In genomic region chr3:127809211-127809610, GRCh38 we compare ENCODE assay signal across 18 cellular contexts. TPM values are rescaled to one million over a fixed set of nuclear protein-coding genes. Genes with fewer than 3 reads are reported as not detected.
DNase-seq lines count a peak whose midpoint lies in the region; ATAC-seq, FAIRE-seq and TF ChIP-seq lines count a peak whose summit lies in the region.
"Had no signal": no experiment of that assay in that cellular context is flagged by ENCODE, and none has a peak within 500 bp of the region (broad histone marks: within the 10 kb centered on the region; RNA-seq: fewer than 3 reads in every experiment).

No MANE protein-coding gene starts in this region.

- H3K4me2 ChIP-seq in GM12878 (ENCODE audit: control insufficient read depth, insufficient read depth) = no peak overlapping the region

- no peak overlapping the region for H3K9ac ChIP-seq in GM12878 (ENCODE audit: control insufficient read depth, insufficient read depth, low read length)

- no peaks in the 10 kb centered on the region for H3K27me3 Mint-ChIP-seq in activated B cell treated with CpG ODN at 0.5 μM for 24 hours

- CTCF ChIA-PET in activated B cell treated with CpG ODN at 0.5 μM for 24 hours (lab: Charles Lee) (no interaction called here), GM12878 (lab: Yijun Ruan, JAX) (interaction anchor here (0.7 to 1.1 kb wide), 2 partner anchors 15 to 73 kb away, joined by 3 to 4 read pairs; no protein-coding TSS in a partner anchor)

- H2AFZ ChIP-seq in GM12878 (ENCODE audit: control insufficient read depth, low read depth, low read length) = no peak overlapping the region

- DNase-seq in activated B cell treated with CpG ODN at 0.5 μM for 24 hours (no peak), GM12878 (ENCODE audit: low read depth, low spot score) (no peak), mesenteric fat pad (ENCODE audit: low spot score) (peak; percentile 24), ureter (ENCODE audit: low spot score) (peak; percentile 22), RKO (ENCODE audit: low spot score) (no peak), NOMO-1 treated with dmso at 0.1 percent for 144 hours (lab: John Stamatoyannopoulos, UW; ENCODE audit: unreplicated experiment) (no peak)
- no peak for DNase-seq in stimulated activated CD4-positive, alpha-beta T cell treated with anti-CD3 and anti-CD28 coated beads, Interleukin-4, amount 100 ng/mL, for 24 hours
- DNase-seq: Calu3; CD4-positive, alpha-beta memory T cell; COR-L47; DMS53; DMS79 treated with DMSO at 0.1 percent for 48 hours; GF-D8; GOT3; HFFc6 had no signal

- 100% methylated on average over 1 of the region's 1 CpG for WGBS in GM12878 (ENCODE audit: insufficient coverage, insufficient replicate concordance, low lambda C conversion rate, missing lambda C conversion rate)

- peaks cover 5% of the 10 kb centered on the region; the same call in 1 of the 3 replicates for H3K9me3 ChIP-seq in GM12878 (replicated peaks; ENCODE audit: control insufficient read depth, insufficient read depth, low read length)
- H3K9me3 ChIP-seq: HAP-1 had no signal

- RAD21 ChIA-PET in GM12878 (lab: Charles Lee; ENCODE audit: unreplicated experiment) = interaction anchor here (0.9 to 2.2 kb wide), 4 partner anchors 8 to 56 kb away, joined by 3 to 7 read pairs (median 5); no protein-coding TSS in a partner anchor

- ATAC-seq in activated B cell treated with CpG ODN at 0.5 μM for 24 hours (ENCODE audit: low read depth) (no peak), GM12878 (no peak)

- peaks cover 16 to 40% of the 10 kb centered on the region in 2 experiments for H3K36me3 ChIP-seq in GM12878 (ENCODE audit: control insufficient read depth in 2 of 2, insufficient read depth in 2 of 2, low read length in 1 of 2)
- H3K36me3 ChIP-seq: HAP-1 had no signal

- H3K9me3 Mint-ChIP-seq in activated B cell treated with CpG ODN at 0.5 μM for 24 hours = no peaks in the 10 kb centered on the region
- H3K9me3 Mint-ChIP-seq: HFFc6 had no signal

- no peak for TF ChIP-seq RAD21 in GM12878 (IDR thresholded peaks at IDR 0.05; ENCODE audit: insufficient read depth, low read depth, low read length)

- peaks cover 8% of the 10 kb centered on the region for H3K36me3 Mint-ChIP-seq in activated B cell treated with CpG ODN at 0.5 μM for 24 hours (ENCODE audit: low read depth)
- H3K36me3 Mint-ChIP-seq: CD4-positive, alpha-beta memory T cell had no signal

- SMC1A ChIA-PET in GM12878 (lab: Charles Lee; ENCODE audit: uncharacterized antibody, unreplicated experiment) = interaction anchor here (1.1 to 2.5 kb wide), 5 partner anchors 12 to 149 kb away, joined by 3 to 14 read pairs (median 10); partner anchors contain the start of gene MGLL

- in situ Hi-C loops in GM12878 (cut with MboI) = no loop called here

- no peaks in the 10 kb centered on the region for H4K20me1 ChIP-seq in GM12878 (ENCODE audit: control insufficient read depth, insufficient read depth)

- FAIRE-seq in GM12878 (lab: Jason Lieb, UNC) = no peak
- FAIRE-seq: H54 had no signal

- no peaks in the 10 kb centered on the region; the same call in 1 of the 2 replicates for H3K79me2 ChIP-seq in GM12878 (ENCODE audit: control insufficient read depth, insufficient read depth, low read length)

- H3K4me1 Mint-ChIP-seq in activated B cell treated with CpG ODN at 0.5 μM for 24 hours = peaks cover 5% of the 10 kb centered on the region

- peaks cover 22% of the 10 kb centered on the region for H3K4me1 ChIP-seq in GM12878 (ENCODE audit: control insufficient read depth, insufficient read depth, low read length)

- H3K27me3 ChIP-seq in GM12878 (replicated peaks in 1 of 2; ENCODE audit: control insufficient read depth in 2 of 2, insufficient read depth in 2 of 2, low read length in 1 of 2) = no peaks in the 10 kb centered on the region

- H3K27ac Mint-ChIP-seq in activated B cell treated with CpG ODN at 0.5 μM for 24 hours = peak overlapping the region; percentile 5
- H3K27ac Mint-ChIP-seq: HFFc6 had no signal

- TF ChIP-seq CTCF in activated B cell treated with CpG ODN at 0.5 μM for 24 hours (IDR thresholded peaks at IDR 0.05) (no peak), GM12878 (IDR thresholded peaks at IDR 0.05 in 2 of 3, conservative IDR thresholded peaks at IDR 0.05 in 1 of 3; ENCODE audit: control insufficient read depth in 2 of 3, extremely low read depth in 1 of 3, insufficient read depth in 1 of 3, low read depth in 3 of 3, low read length in 3 of 3) (no peak)

- no peak overlapping the region for H3K4me3 Mint-ChIP-seq in activated B cell treated with CpG ODN at 0.5 μM for 24 hours
- H3K4me3 Mint-ChIP-seq: CD4-positive, alpha-beta memory T cell; HFFc6 had no signal

- H3K4me3 ChIP-seq in GM12878 = no peak overlapping the region
- H3K4me3 ChIP-seq: HAP-1 had no signal

- no peak for TF ChIP-seq POLR2A in GM12878 (IDR thresholded peaks at IDR 0.05; ENCODE audit: low read depth, low read length)

- TF ChIP-seq EP300 in GM12878 (IDR thresholded peaks at IDR 0.05; ENCODE audit: borderline replicate concordance in 1 of 2, control insufficient read depth in 1 of 2, low read depth in 2 of 2, low read length in 2 of 2) = no peak

- peak overlapping the region; percentile 45; the same call in 1 of the 2 replicates for H3K27ac ChIP-seq in GM12878 (ENCODE audit: control insufficient read depth, insufficient read depth)

- POLR2A ChIA-PET in activated B cell treated with CpG ODN at 0.5 μM for 24 hours (lab: Charles Lee) (interaction anchor here (0.6 kb wide), 1 partner anchor 20 kb away, joined by 3 read pairs; no protein-coding TSS in a partner anchor), GM12878 (lab: Charles Lee) (interaction anchor here (1.2 to 3.0 kb wide), 4 partner anchors 11 to 33 kb away, joined by 3 to 13 read pairs (median 5); partner anchors contain the start of gene MGLL)

- no TSS peak for BruUV-seq in GM12878 (replicated peaks; lab: Mats Ljungman, UMichigan)

- intact Hi-C loops in activated B cell treated with CpG ODN at 0.5 μM for 24 hours (cut with micrococcal nuclease) (no loop called here), GM12878 (cut with micrococcal nuclease; ENCODE audit: unreplicated experiment) (no loop called here)

TF ChIP-seq in GM12878, 131 proteins besides CTCF, POLR2A, EP300 and RAD21 (continues in another document):
- TF ChIP-seq SMC3 (IDR thresholded peaks at IDR 0.05; ENCODE audit: borderline replicate concordance, low read length) = no peak
- TF ChIP-seq YBX1 (IDR thresholded peaks at IDR 0.05) = no peak
- TF ChIP-seq NR2C1 (IDR thresholded peaks at IDR 0.05) = no peak
- no peak for TF ChIP-seq RFX5 (IDR thresholded peaks at IDR 0.05; ENCODE audit: low read depth, low read length)
- no peak for TF ChIP-seq IRF5 (IDR thresholded peaks at IDR 0.05; ENCODE audit: borderline replicate concordance)
- TF ChIP-seq YY1 (IDR thresholded peaks at IDR 0.05; ENCODE audit: low read depth, low read length) = no peak
- TF ChIP-seq PAX8 (IDR thresholded peaks at IDR 0.05) = no peak
- no peak for TF ChIP-seq E2F8 (IDR thresholded peaks at IDR 0.05; ENCODE audit: low read depth, partially characterized antibody)
- no peak for TF ChIP-seq SUPT20H (IDR thresholded peaks at IDR 0.05; ENCODE audit: borderline replicate concordance, control insufficient read depth, low read depth, low read length)

RNA-seq across cellular contexts. Expression of gene MGLL, which starts 13.1 kb away (rescaled TPM):
- total RNA-seq in activated B cell treated with CpG ODN at 0.5 μM for 24 hours = 16.7 and 19.1 TPM in 2 replicates
- total RNA-seq in GM12878 (2013; cell fraction: nucleolus; rRNA removed) = 159 and 160 TPM in 2 replicates
- 70.6 and 76.8 TPM in 2 replicates for total RNA-seq in GM12878 (2014; rRNA removed)
- 40.5 and 44.9 TPM in 2 replicates for total RNA-seq in GM12878 (2014; rRNA removed; fragmentation: Illumina TruSeq; extraction: Trizol)
- total RNA-seq in GM12878 (2021) = 103 and 112 TPM in 2 replicates
- polyA plus RNA-seq in GM12878 (2011; ENCODE audit: low read depth) = 27.7 TPM
- polyA plus RNA-seq in GM12878 (2011; rRNA removed) = 35.1 and 70.0 TPM in 2 replicates
- 57.3 and 68.0 TPM in 2 replicates for polyA plus RNA-seq in GM12878 (2011; cell fraction: cytosol; rRNA removed)
- 69.0 and 72.8 TPM in 2 replicates for polyA plus RNA-seq in GM12878 (2011; cell fraction: nucleus; rRNA removed)
- polyA plus RNA-seq in GM12878 (2012) = 39.3 and 54.1 TPM in 2 replicates
- 41.3 and 72.2 TPM in 2 replicates for polyA plus RNA-seq in GM12878 (2014; fragmentation: Illumina TruSeq; extraction: Trizol)
- 10 to 100 TPM; 49.1 to 73.6 TPM for polyA plus RNA-seq in GM12878 (2014; fragmentation: Nextera tagmentation; extraction: Ambion mirVana)
- 65.1 and 74.2 TPM in 2 replicates for polyA plus RNA-seq in GM12878 (2014; rRNA removed)
- polyA plus RNA-seq in GM12878 (2016; fragmentation: Nextera tagmentation; extraction: Ambion mirVana) = 100 to 1,000 TPM; 170 to 177 TPM
- polyA minus RNA-seq in GM12878 (2011; rRNA and poly(A)+ RNA removed) = 66.8 and 76.8 TPM in 2 replicates
- polyA minus RNA-seq in GM12878 (2011; cell fraction: cytosol; rRNA and poly(A)+ RNA removed) = 23.4 and 24.0 TPM in 2 replicates
- 47.8 and 90.9 TPM in 2 replicates for polyA minus RNA-seq in GM12878 (2011; cell fraction: nucleus; rRNA and poly(A)+ RNA removed)
- 301 TPM for total RNA-seq in mesenteric fat pad
- total RNA-seq in ureter = 75.1 TPM
- total RNA-seq: G401 had no signal

Comparison
In these comparisons a context has a peak if more than half of its experiments do, and no peak if none do; other contexts are left out.
1. DNase-seq: peak in mesenteric fat pad (single experiment) and ureter (single experiment); none in activated B cell treated with CpG ODN at 0.5 μM for 24 hours (single experiment), GM12878 (single experiment), RKO (single experiment), NOMO-1 treated with dmso at 0.1 percent for 144 hours (single experiment) and stimulated activated CD4-positive, alpha-beta T cell treated with anti-CD3 and anti-CD28 coated beads, Interleukin-4, amount 100 ng/mL, for 24 hours (single experiment).